ENCODE assay signal across 12 cellular contexts in the genomic region with DNA sequence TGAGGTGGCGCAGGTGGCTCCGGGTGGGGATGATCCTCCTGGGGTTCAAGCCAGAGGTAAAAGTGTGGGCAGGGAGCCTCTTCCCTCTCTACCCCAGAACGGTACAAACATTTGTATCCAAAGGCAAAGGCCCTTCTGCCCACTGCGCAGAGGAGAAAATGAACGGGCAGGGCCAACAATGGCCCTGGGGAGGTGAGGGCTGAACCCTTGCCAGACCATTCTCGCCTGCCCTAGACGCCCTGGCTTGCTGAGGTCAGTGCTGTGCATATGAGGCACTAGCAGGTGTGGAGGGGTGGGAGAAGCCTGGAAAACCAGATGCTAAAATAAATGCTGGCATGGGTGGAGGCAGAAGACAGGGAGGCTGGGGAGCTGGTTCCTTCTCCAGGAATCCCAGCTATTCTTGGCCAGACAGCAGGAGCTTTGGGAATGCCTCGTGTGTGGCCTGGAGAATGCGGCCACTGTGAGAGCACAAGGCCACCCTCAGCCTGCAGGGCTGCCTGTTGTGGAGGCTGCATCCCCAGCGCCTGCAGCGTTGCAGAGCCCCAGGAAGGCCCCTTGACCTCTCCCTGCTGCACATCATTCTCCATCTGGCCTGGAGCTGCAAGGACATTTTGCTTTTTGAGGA. TPM values are rescaled to one million over a fixed set of nuclear protein-coding genes. Genes with fewer than 3 reads are reported as not detected.
DNase-seq lines count a peak whose midpoint lies in the region; ATAC-seq, FAIRE-seq and TF ChIP-seq lines count a peak whose summit lies in the region.
"Had no signal": no experiment of that assay in that cellular context is flagged by ENCODE, and none has a peak within 500 bp of the region (broad histone marks: within the 10 kb centered on the region; RNA-seq: fewer than 3 reads in every experiment).

No MANE protein-coding gene starts in this region.

- ATAC-seq in HepG2 (no peak), right lobe of liver (no peak), HG02678 (IDR thresholded peaks at IDR 0.05; ENCODE audit: unreplicated experiment) (no peak)
- ATAC-seq in activated CD8-positive, alpha-beta T cell treated with anti-CD3 and anti-CD28 coated beads, Interleukin-2, amount 10 ng/mL, durations not matched to agents 7 days and 5 days, result no peak

- TF ChIP-seq CTCF in HepG2 (CRISPR knock-in tag; IDR thresholded peaks at IDR 0.05), result no peak
- no peak for TF ChIP-seq CTCF in right lobe of liver (IDR thresholded peaks at IDR 0.05)
- no peak for TF ChIP-seq CTCF in tibial artery (IDR thresholded peaks at IDR 0.05)
- no peak for TF ChIP-seq CTCF in D721Med (IDR thresholded peaks at IDR 0.05; ENCODE audit: insufficient read depth, missing control alignments)

- no peaks in the 10 kb centered on the region for H3K27me3 Mint-ChIP-seq in activated CD8-positive, alpha-beta T cell treated with anti-CD3 and anti-CD28 coated beads, Interleukin-2, amount 10 ng/mL, durations not matched to agents 7 days and 5 days (ENCODE audit: low read depth)

- no peaks in the 10 kb centered on the region for H3K9me3 Mint-ChIP-seq in activated CD8-positive, alpha-beta T cell treated with anti-CD3 and anti-CD28 coated beads, Interleukin-2, amount 10 ng/mL, durations not matched to agents 7 days and 5 days (ENCODE audit: insufficient read depth)

- no peak for FAIRE-seq in HepG2 (lab: Jason Lieb, UNC)
- FAIRE-seq in D721Med (lab: Jason Lieb, UNC), result no peak
- FAIRE-seq: colon, GM12892 had no signal

- H3K4me1 Mint-ChIP-seq in activated CD8-positive, alpha-beta T cell treated with anti-CD3 and anti-CD28 coated beads, Interleukin-2, amount 10 ng/mL, durations not matched to agents 7 days and 5 days (ENCODE audit: low read depth), result peaks cover 17% of the 10 kb centered on the region

- DNase-seq in HepG2 (ENCODE audit: low spot score) (no peak), right lobe of liver (no peak), islet precursor cell (peak; percentile 94), tibial artery (no peak), KBM-7 (no peak), D721Med (ENCODE audit: insufficient read length, low spot score) (no peak)
- no peak for DNase-seq in activated CD8-positive, alpha-beta T cell treated with anti-CD3 and anti-CD28 coated beads, Interleukin-2, amount 10 ng/mL, durations not matched to agents 7 days and 5 days
- DNase-seq: activated CD8-positive, alpha-beta memory T cell treated with anti-CD3 and anti-CD28 coated beads for 24 hours had no signal

- no peaks in the 10 kb centered on the region for H4K20me1 ChIP-seq in HepG2 (ENCODE audit: insufficient read depth, low read length)

- CTCF ChIA-PET in HepG2 (lab: Yijun Ruan, JAX; ENCODE audit: low intra/inter-chr PET ratio, low total read pairs), result interaction anchor here (3.0 kb wide), 2 partner anchors 40 to 44 kb away, joined by 28 to 50 read pairs; partner anchors contain the start of gene TAF15
- CTCF ChIA-PET in activated CD8-positive, alpha-beta T cell treated with anti-CD3 and anti-CD28 coated beads, Interleukin-2, amount 10 ng/mL, durations not matched to agents 7 days and 5 days (lab: Charles Lee), result interaction anchor here (1.2 to 11.6 kb wide), 22 partner anchors 10 to 675 kb away, joined by 3 to 415 read pairs (median 12); partner anchors contain the start of genes MMP28, SLFN12L and TAF15

- WGBS in HepG2 (ENCODE audit: low lambda C conversion rate), result 38% methylated on average over 9 of the region's 11 CpGs
- 67% methylated on average over 6 of the region's 11 CpGs for WGBS in right lobe of liver (ENCODE audit: insufficient coverage, low coverage, low lambda C conversion rate, missing lambda C conversion rate)

- H3K36me3 ChIP-seq in HepG2 (replicated peaks in 1 of 2; ENCODE audit: control insufficient read depth in 1 of 2, insufficient read depth in 2 of 2, low read length in 2 of 2) (no peaks in the 10 kb centered on the region), right lobe of liver (no peaks in the 10 kb centered on the region), tibial artery (no peaks in the 10 kb centered on the region)

- TF ChIP-seq POLR2A in HepG2 (IDR thresholded peaks at IDR 0.05; ENCODE audit: insufficient read depth in 1 of 2, low read depth in 2 of 2, low read length in 2 of 2) (no peak), right lobe of liver (IDR thresholded peaks at IDR 0.05) (no peak)

- no peaks in the 10 kb centered on the region for H3K79me2 ChIP-seq in HepG2 (ENCODE audit: insufficient read depth, low read length)

- peaks cover 3 to 33% of the 10 kb centered on the region in 2 experiments; a peak in 3 of 5 replicates for H3K27me3 ChIP-seq in HepG2 (ENCODE audit: control insufficient read depth in 1 of 2, insufficient read depth in 2 of 2, low read length in 2 of 2)
- no peaks in the 10 kb centered on the region for H3K27me3 ChIP-seq in right lobe of liver
- H3K27me3 ChIP-seq in tibial artery, result no peaks in the 10 kb centered on the region

- intact Hi-C loops in HepG2 (cut with micrococcal nuclease; ENCODE audit: unreplicated experiment) (no loop called here), right lobe of liver (cut with DNase I) (loop anchor here (5.0 kb wide), 1 partner anchor 42 kb away; the partner anchor contains the start of gene TAF15 (in 2 of the 2)), tibial artery (cut with DNase I; ENCODE audit: low total_unique reads) (no loop called here)

- no TSS peak for BruUV-seq in HepG2 (replicated peaks; lab: Mats Ljungman, UMichigan)

- POLR2A ChIA-PET in HepG2 (lab: Yijun Ruan, JAX), result interaction anchor here (1.7 kb wide), 1 partner anchor 186 kb away, joined by 5 read pairs; the partner anchor contains the start of gene PEX12
- POLR2A ChIA-PET in activated CD8-positive, alpha-beta T cell treated with anti-CD3 and anti-CD28 coated beads, Interleukin-2, amount 10 ng/mL, durations not matched to agents 7 days and 5 days (lab: Charles Lee), result interaction anchor here (3.6 kb wide), 1 partner anchor 44 kb away, joined by 34 read pairs; the partner anchor contains the start of gene TAF15

- peaks cover 28% of the 10 kb centered on the region for H3K4me1 ChIP-seq in HepG2 (ENCODE audit: insufficient read depth, low read length)
- peaks cover 0 to 6% (median 0%) of the 10 kb centered on the region in 4 donors for H3K4me1 ChIP-seq in right lobe of liver
- H3K4me1 ChIP-seq in tibial artery, result peaks cover 0 to 22% (median 13%) of the 10 kb centered on the region in 4 donors

- H3K4me3 Mint-ChIP-seq in activated CD8-positive, alpha-beta T cell treated with anti-CD3 and anti-CD28 coated beads, Interleukin-2, amount 10 ng/mL, durations not matched to agents 7 days and 5 days, result peak overlapping the region; percentile 83

- H3K36me3 Mint-ChIP-seq in activated CD8-positive, alpha-beta T cell treated with anti-CD3 and anti-CD28 coated beads, Interleukin-2, amount 10 ng/mL, durations not matched to agents 7 days and 5 days (ENCODE audit: low read depth), result no peaks in the 10 kb centered on the region

- in situ Hi-C loops in HepG2 (cut with HindIII; ENCODE audit: extremely low pct_ligation_motif_present, low pct_unique_long_range_greater_than_20kb) (no loop called here), KBM-7 (cut with MboI; ENCODE audit: low pct_unique_long_range_greater_than_20kb, low sequenced_read_pairs) (no loop called here)

- no peak for TF ChIP-seq RAD21 in HepG2 (CRISPR knock-in tag; IDR thresholded peaks at IDR 0.05)

- no peak overlapping the region for H3K9ac ChIP-seq in HepG2 (ENCODE audit: insufficient read depth, low read depth, low read length)

- H2AFZ ChIP-seq in HepG2 (ENCODE audit: low read length), result no peak overlapping the region

- H3K27ac Mint-ChIP-seq in activated CD8-positive, alpha-beta T cell treated with anti-CD3 and anti-CD28 coated beads, Interleukin-2, amount 10 ng/mL, durations not matched to agents 7 days and 5 days, result no peak overlapping the region

- peak overlapping the region in 1 of 3 experiments; percentile 26; a peak in 1 of 6 replicates for H3K4me3 ChIP-seq in HepG2 (replicated peaks in 1 of 3; ENCODE audit: insufficient read depth in 1 of 3, low read depth in 2 of 3, low read length in 3 of 3)
- no peak overlapping the region for H3K4me3 ChIP-seq in right lobe of liver
- H3K4me3 ChIP-seq in tibial artery, result no peak overlapping the region

- peak overlapping the region; percentile 86 for H3K4me2 ChIP-seq in HepG2 (ENCODE audit: low read depth, low read length)

- H3K27ac ChIP-seq in HepG2 (ENCODE audit: extremely low read length, insufficient read depth, low read length) (no peak overlapping the region), right lobe of liver (no peak overlapping the region), tibial artery (peak overlapping the region; percentile 8 to 60)

- TF ChIP-seq EP300 in HepG2 (IDR thresholded peaks at IDR 0.05; ENCODE audit: low read depth in 2 of 2, low read length in 2 of 2) (no peak), HepG2 (CRISPR knock-in tag; IDR thresholded peaks at IDR 0.05; ENCODE audit: borderline replicate concordance) (no peak)

- H3K9me3 ChIP-seq in HepG2 (ENCODE audit: low read length) (no peaks in the 10 kb centered on the region), right lobe of liver (no peaks in the 10 kb centered on the region), tibial artery (no peaks in the 10 kb centered on the region)

RNA-seq across cellular contexts. Expression of gene C17orf50, which starts 4.5 kb away (rescaled TPM):
- total RNA-seq in HepG2 (2016; rRNA removed; fragmentation: Illumina TruSeq; extraction: Trizol) (not detected in 2 replicates), right lobe of liver (not detected)
- total RNA-seq in HepG2 (2016; cell fraction: cytosol; rRNA removed; fragmentation: Illumina TruSeq; extraction: Trizol; ENCODE audit: low read depth), result not detected in 2 replicates
- total RNA-seq in HepG2 (2016; cell fraction: insoluble cytoplasmic fraction; rRNA removed; fragmentation: Illumina TruSeq; extraction: Trizol), result not detected in 2 replicates
- not detected in 2 replicates for total RNA-seq in HepG2 (2016; cell fraction: membrane; rRNA removed; fragmentation: Illumina TruSeq; extraction: Trizol)
- not detected in 2 replicates for total RNA-seq in HepG2 (2016; cell fraction: nucleus; rRNA removed; fragmentation: Illumina TruSeq; extraction: Trizol)
- polyA plus RNA-seq in HepG2 (2011; rRNA removed), result not detected in 2 replicates
- polyA plus RNA-seq in HepG2 (2011; cell fraction: cytosol; rRNA removed), result not detected in 2 replicates
- polyA plus RNA-seq in HepG2 (2011; cell fraction: nucleus; rRNA removed), result not detected in 2 replicates
- polyA plus RNA-seq in HepG2 (2012), result not detected in 2 replicates
- polyA plus RNA-seq in HepG2 (2016; cell fraction: cytosol; fragmentation: Illumina TruSeq; extraction: Trizol; ENCODE audit: low read depth), result not detected in 2 replicates
- not detected in 2 replicates for polyA plus RNA-seq in HepG2 (2016; cell fraction: insoluble cytoplasmic fraction; fragmentation: Illumina TruSeq; extraction: Trizol; ENCODE audit: low read depth)
- polyA plus RNA-seq in HepG2 (2016; cell fraction: membrane; fragmentation: Illumina TruSeq; extraction: Trizol; ENCODE audit: low read depth), result not detected in 2 replicates
- polyA plus RNA-seq in HepG2 (2016; cell fraction: nucleus; fragmentation: Illumina TruSeq; extraction: Trizol; ENCODE audit: insufficient read depth, low read depth), result not detected in 2 replicates
- not detected in 2 replicates for polyA minus RNA-seq in HepG2 (2011; rRNA and poly(A)+ RNA removed; ENCODE audit: low replicate concordance)
- polyA minus RNA-seq in HepG2 (2011; cell fraction: cytosol; rRNA and poly(A)+ RNA removed), result not detected in 2 replicates
- polyA minus RNA-seq in HepG2 (2011; cell fraction: nucleus; rRNA and poly(A)+ RNA removed), result not detected in 2 replicates
- not detected for total RNA-seq in activated CD8-positive, alpha-beta T cell treated with anti-CD3 and anti-CD28 coated beads, Interleukin-2, amount 10 ng/mL, durations not matched to agents 7 days and 5 days
- total RNA-seq: RPMI7951 had no signal

RNA-seq across cellular contexts. Expression of gene GAS2L2, which starts 12.2 kb away (rescaled TPM):
- total RNA-seq in HepG2 (2016; rRNA removed; fragmentation: Illumina TruSeq; extraction: Trizol) (not detected in 2 replicates), right lobe of liver (not detected)
- not detected in 2 replicates for total RNA-seq in HepG2 (2016; cell fraction: cytosol; rRNA removed; fragmentation: Illumina TruSeq; extraction: Trizol; ENCODE audit: low read depth)
- total RNA-seq in HepG2 (2016; cell fraction: insoluble cytoplasmic fraction; rRNA removed; fragmentation: Illumina TruSeq; extraction: Trizol), result not detected in 2 replicates
- not detected in 2 replicates for total RNA-seq in HepG2 (2016; cell fraction: membrane; rRNA removed; fragmentation: Illumina TruSeq; extraction: Trizol)
- not detected in 2 replicates for total RNA-seq in HepG2 (2016; cell fraction: nucleus; rRNA removed; fragmentation: Illumina TruSeq; extraction: Trizol)
- polyA plus RNA-seq in HepG2 (2011; rRNA removed), result not detected in 2 replicates
- polyA plus RNA-seq in HepG2 (2011; cell fraction: cytosol; rRNA removed), result not detected in 2 replicates
- polyA plus RNA-seq in HepG2 (2011; cell fraction: nucleus; rRNA removed), result not detected in 2 replicates
- not detected in 2 replicates for polyA plus RNA-seq in HepG2 (2012)
- polyA plus RNA-seq in HepG2 (2016; cell fraction: cytosol; fragmentation: Illumina TruSeq; extraction: Trizol; ENCODE audit: low read depth), result not detected in 2 replicates
- not detected in 2 replicates for polyA plus RNA-seq in HepG2 (2016; cell fraction: insoluble cytoplasmic fraction; fragmentation: Illumina TruSeq; extraction: Trizol; ENCODE audit: low read depth)
- polyA plus RNA-seq in HepG2 (2016; cell fraction: membrane; fragmentation: Illumina TruSeq; extraction: Trizol; ENCODE audit: low read depth), result not detected in 2 replicates
- not detected in 2 replicates for polyA plus RNA-seq in HepG2 (2016; cell fraction: nucleus; fragmentation: Illumina TruSeq; extraction: Trizol; ENCODE audit: insufficient read depth, low read depth)
- polyA minus RNA-seq in HepG2 (2011; rRNA and poly(A)+ RNA removed; ENCODE audit: low replicate concordance), result 0.06 and 0.09 TPM in 2 replicates
- polyA minus RNA-seq in HepG2 (2011; cell fraction: cytosol; rRNA and poly(A)+ RNA removed), result not detected in 2 replicates
- polyA minus RNA-seq in HepG2 (2011; cell fraction: nucleus; rRNA and poly(A)+ RNA removed), result not detected in 2 replicates
- total RNA-seq in activated CD8-positive, alpha-beta T cell treated with anti-CD3 and anti-CD28 coated beads, Interleukin-2, amount 10 ng/mL, durations not matched to agents 7 days and 5 days, result not detected
- total RNA-seq: RPMI7951 had no signal

RNA-seq across cellular contexts. Expression of gene MMP28, which starts 30.2 kb away (rescaled TPM):
- not detected in 2 replicates for total RNA-seq in HepG2 (2016; rRNA removed; fragmentation: Illumina TruSeq; extraction: Trizol)
- total RNA-seq in HepG2 (2016; cell fraction: cytosol; rRNA removed; fragmentation: Illumina TruSeq; extraction: Trizol; ENCODE audit: low read depth), result not detected in 2 replicates
- total RNA-seq in HepG2 (2016; cell fraction: insoluble cytoplasmic fraction; rRNA removed; fragmentation: Illumina TruSeq; extraction: Trizol), result not detected in 2 replicates
- not detected in 2 replicates for total RNA-seq in HepG2 (2016; cell fraction: membrane; rRNA removed; fragmentation: Illumina TruSeq; extraction: Trizol)
- total RNA-seq in HepG2 (2016; cell fraction: nucleus; rRNA removed; fragmentation: Illumina TruSeq; extraction: Trizol), result not detected in 2 replicates
- not detected in 2 replicates for polyA plus RNA-seq in HepG2 (2011; rRNA removed)
- polyA plus RNA-seq in HepG2 (2011; cell fraction: cytosol; rRNA removed), result not detected in 2 replicates
- not detected in 2 replicates for polyA plus RNA-seq in HepG2 (2011; cell fraction: nucleus; rRNA removed)
- not detected in 2 replicates for polyA plus RNA-seq in HepG2 (2012)
- not detected in 2 replicates for polyA plus RNA-seq in HepG2 (2016; cell fraction: cytosol; fragmentation: Illumina TruSeq; extraction: Trizol; ENCODE audit: low read depth)
- not detected in 2 replicates for polyA plus RNA-seq in HepG2 (2016; cell fraction: insoluble cytoplasmic fraction; fragmentation: Illumina TruSeq; extraction: Trizol; ENCODE audit: low read depth)
- not detected in 2 replicates for polyA plus RNA-seq in HepG2 (2016; cell fraction: membrane; fragmentation: Illumina TruSeq; extraction: Trizol; ENCODE audit: low read depth)
- not detected in 2 replicates for polyA plus RNA-seq in HepG2 (2016; cell fraction: nucleus; fragmentation: Illumina TruSeq; extraction: Trizol; ENCODE audit: insufficient read depth, low read depth)
- 11.8 TPM in 1 of 2 replicates, not detected in the other for polyA minus RNA-seq in HepG2 (2011; rRNA and poly(A)+ RNA removed; ENCODE audit: low replicate concordance)
- not detected in 2 replicates for polyA minus RNA-seq in HepG2 (2011; cell fraction: cytosol; rRNA and poly(A)+ RNA removed)
- not detected in 2 replicates for polyA minus RNA-seq in HepG2 (2011; cell fraction: nucleus; rRNA and poly(A)+ RNA removed)
- under 1 TPM in 3 of 6 experiments, not detected in 3; 0.22 to 0.28 (median 0.25) TPM for total RNA-seq in right lobe of liver
- total RNA-seq in activated CD8-positive, alpha-beta T cell treated with anti-CD3 and anti-CD28 coated beads, Interleukin-2, amount 10 ng/mL, durations not matched to agents 7 days and 5 days, result not detected
- total RNA-seq: RPMI7951 had no signal

RNA-seq across cellular contexts. Expression of gene RASL10B, which starts 33.8 kb away (rescaled TPM):
- total RNA-seq in HepG2 (2016; rRNA removed; fragmentation: Illumina TruSeq; extraction: Trizol) (11.0 TPM in 2 replicates), right lobe of liver (1 to 10 TPM in 5 of 6 experiments, under 1 TPM in 1; 0.31 to 2.8 (median 2.3) TPM)
- 6.7 and 7.7 TPM in 2 replicates for total RNA-seq in HepG2 (2016; cell fraction: cytosol; rRNA removed; fragmentation: Illumina TruSeq; extraction: Trizol; ENCODE audit: low read depth)
- 9.5 and 11.0 TPM in 2 replicates for total RNA-seq in HepG2 (2016; cell fraction: insoluble cytoplasmic fraction; rRNA removed; fragmentation: Illumina TruSeq; extraction: Trizol)
- total RNA-seq in HepG2 (2016; cell fraction: membrane; rRNA removed; fragmentation: Illumina TruSeq; extraction: Trizol), result 22.4 and 23.7 TPM in 2 replicates
- total RNA-seq in HepG2 (2016; cell fraction: nucleus; rRNA removed; fragmentation: Illumina TruSeq; extraction: Trizol), result 5.6 and 6.2 TPM in 2 replicates
- polyA plus RNA-seq in HepG2 (2011; rRNA removed), result 7.5 and 8.8 TPM in 2 replicates
- polyA plus RNA-seq in HepG2 (2011; cell fraction: cytosol; rRNA removed), result 5.6 and 9.6 TPM in 2 replicates
- polyA plus RNA-seq in HepG2 (2011; cell fraction: nucleus; rRNA removed), result 7.2 and 7.9 TPM in 2 replicates
- polyA plus RNA-seq in HepG2 (2012), result 7.8 and 8.4 TPM in 2 replicates
- polyA plus RNA-seq in HepG2 (2016; cell fraction: cytosol; fragmentation: Illumina TruSeq; extraction: Trizol; ENCODE audit: low read depth), result 10.8 and 10.9 TPM in 2 replicates
- polyA plus RNA-seq in HepG2 (2016; cell fraction: insoluble cytoplasmic fraction; fragmentation: Illumina TruSeq; extraction: Trizol; ENCODE audit: low read depth), result 11.0 and 13.4 TPM in 2 replicates
- 23.2 and 26.5 TPM in 2 replicates for polyA plus RNA-seq in HepG2 (2016; cell fraction: membrane; fragmentation: Illumina TruSeq; extraction: Trizol; ENCODE audit: low read depth)
- 9.0 and 10.2 TPM in 2 replicates for polyA plus RNA-seq in HepG2 (2016; cell fraction: nucleus; fragmentation: Illumina TruSeq; extraction: Trizol; ENCODE audit: insufficient read depth, low read depth)
- polyA minus RNA-seq in HepG2 (2011; rRNA and poly(A)+ RNA removed; ENCODE audit: low replicate concordance), result 31.4 TPM in 1 of 2 replicates, not detected in the other
- 7.5 and 10.6 TPM in 2 replicates for polyA minus RNA-seq in HepG2 (2011; cell fraction: cytosol; rRNA and poly(A)+ RNA removed)
- 5.0 and 7.1 TPM in 2 replicates for polyA minus RNA-seq in HepG2 (2011; cell fraction: nucleus; rRNA and poly(A)+ RNA removed)
- under 1 TPM in 1 of 2 experiments, not detected in 1; 0.10 TPM for total RNA-seq in activated CD8-positive, alpha-beta T cell treated with anti-CD3 and anti-CD28 coated beads, Interleukin-2, amount 10 ng/mL, durations not matched to agents 7 days and 5 days

RNA-seq across cellular contexts. Expression of gene TAF15, which starts 44.1 kb away (rescaled TPM):
- total RNA-seq in HepG2 (2016; rRNA removed; fragmentation: Illumina TruSeq; extraction: Trizol) (26.5 and 49.9 TPM in 2 replicates), right lobe of liver (10 to 100 TPM; 41.3 to 75.8 (median 65.4) TPM)
- total RNA-seq in HepG2 (2016; cell fraction: cytosol; rRNA removed; fragmentation: Illumina TruSeq; extraction: Trizol; ENCODE audit: low read depth), result 10.6 and 10.7 TPM in 2 replicates
- total RNA-seq in HepG2 (2016; cell fraction: insoluble cytoplasmic fraction; rRNA removed; fragmentation: Illumina TruSeq; extraction: Trizol), result 25.5 and 47.5 TPM in 2 replicates
- total RNA-seq in HepG2 (2016; cell fraction: membrane; rRNA removed; fragmentation: Illumina TruSeq; extraction: Trizol), result 22.1 and 24.1 TPM in 2 replicates
- total RNA-seq in HepG2 (2016; cell fraction: nucleus; rRNA removed; fragmentation: Illumina TruSeq; extraction: Trizol), result 71.1 and 76.3 TPM in 2 replicates
- 25.2 and 29.3 TPM in 2 replicates for polyA plus RNA-seq in HepG2 (2011; rRNA removed)
- polyA plus RNA-seq in HepG2 (2011; cell fraction: cytosol; rRNA removed), result 8.2 and 12.4 TPM in 2 replicates
- polyA plus RNA-seq in HepG2 (2011; cell fraction: nucleus; rRNA removed), result 33.6 and 41.0 TPM in 2 replicates
- 63.3 and 101 TPM in 2 replicates for polyA plus RNA-seq in HepG2 (2012)
- polyA plus RNA-seq in HepG2 (2016; cell fraction: cytosol; fragmentation: Illumina TruSeq; extraction: Trizol; ENCODE audit: low read depth), result 6.8 and 8.6 TPM in 2 replicates
- 96.6 and 122 TPM in 2 replicates for polyA plus RNA-seq in HepG2 (2016; cell fraction: insoluble cytoplasmic fraction; fragmentation: Illumina TruSeq; extraction: Trizol; ENCODE audit: low read depth)
- 13.0 and 14.7 TPM in 2 replicates for polyA plus RNA-seq in HepG2 (2016; cell fraction: membrane; fragmentation: Illumina TruSeq; extraction: Trizol; ENCODE audit: low read depth)
- polyA plus RNA-seq in HepG2 (2016; cell fraction: nucleus; fragmentation: Illumina TruSeq; extraction: Trizol; ENCODE audit: insufficient read depth, low read depth), result 198 and 203 TPM in 2 replicates
- 20.7 and 68.8 TPM in 2 replicates for polyA minus RNA-seq in HepG2 (2011; rRNA and poly(A)+ RNA removed; ENCODE audit: low replicate concordance)
- 15.1 and 21.8 TPM in 2 replicates for polyA minus RNA-seq in HepG2 (2011; cell fraction: cytosol; rRNA and poly(A)+ RNA removed)
- 122 and 130 TPM in 2 replicates for polyA minus RNA-seq in HepG2 (2011; cell fraction: nucleus; rRNA and poly(A)+ RNA removed)
- total RNA-seq in activated CD8-positive, alpha-beta T cell treated with anti-CD3 and anti-CD28 coated beads, Interleukin-2, amount 10 ng/mL, durations not matched to agents 7 days and 5 days, result 100 to 1,000 TPM; 336 to 341 TPM

Comparison
In these comparisons a context has a peak if more than half of its experiments do, and no peak if none do; other contexts are left out.
1. intact Hi-C loops: an anchor here in right lobe of liver (5.0 kb wide); none called in HepG2 and tibial artery.
2. H3K27ac ChIP-seq: peak in tibial artery (2 of 2); none in HepG2 (single experiment) and right lobe of liver (0 of 3).